1 cellular context compared by ENCODE assay signal in genomic region chr2:189608160-189608559, GRCh38.
TF ChIP-seq lines count a peak whose summit lies in the region.

No MANE protein-coding gene starts in this region.

TF ChIP-seq in HCT116, 20 proteins besides CTCF, POLR2A, EP300 and RAD21 (continued from another document):
- TF ChIP-seq REST (IDR thresholded peaks at IDR 0.05; ENCODE audit: low read depth) (no peak), ZBTB33 (IDR thresholded peaks at IDR 0.05; ENCODE audit: extremely low read depth, insufficient replicate concordance, low read length) (no peak)
